ENCODE assay signal across 1 cellular context in the genomic region with DNA sequence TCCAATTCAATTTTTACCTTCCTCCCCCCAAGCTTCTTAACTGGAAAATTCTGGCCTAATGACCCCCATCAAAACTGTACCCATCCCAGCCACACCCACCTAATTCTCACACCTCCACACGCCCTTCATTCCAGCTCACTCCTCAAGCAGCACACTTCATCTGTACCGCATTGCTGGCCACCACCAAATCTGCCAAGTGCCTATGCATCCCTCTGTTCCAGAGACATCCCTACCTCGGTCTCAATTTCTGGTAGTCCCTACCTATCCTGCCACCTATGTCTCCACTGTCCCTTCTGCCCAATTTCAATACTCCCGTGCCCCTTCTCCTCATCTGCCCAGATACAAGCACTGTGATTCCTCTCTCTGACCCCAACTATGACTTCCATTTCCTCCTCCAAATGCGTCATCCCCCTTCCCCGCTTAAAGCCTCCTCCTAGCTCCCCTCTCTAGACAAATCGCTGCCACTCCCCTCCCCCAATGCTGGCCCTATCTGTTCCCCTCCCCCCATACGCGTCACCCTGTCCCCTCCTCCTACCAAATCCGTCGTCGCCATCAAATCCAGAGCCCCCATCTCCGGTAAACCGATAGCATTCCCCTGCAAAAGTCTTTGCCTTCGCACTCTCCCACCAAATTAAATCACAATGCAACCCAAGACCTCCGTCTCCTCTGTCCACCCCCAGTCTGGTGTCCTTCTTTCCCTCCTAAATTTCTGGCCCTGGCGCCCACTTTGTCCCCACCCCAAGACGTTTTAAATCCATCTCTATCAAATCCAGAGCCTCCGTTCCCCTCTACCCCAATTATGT.
A peak's percentile ranks its signal among the peaks of the same experiment; 100 is the strongest.
TF ChIP-seq lines count a peak whose summit lies in the region.

No MANE protein-coding gene starts in this region.

TF ChIP-seq in HEK293, 187 proteins besides CTCF, POLR2A, EP300 and RAD21 (continued from another document and continues in another):
- no peak for TF ChIP-seq ZNF561 (tag by site-specific recombination; IDR thresholded peaks at IDR 0.05; ENCODE audit: borderline replicate concordance)
- no peak for TF ChIP-seq ZNF596 (tag by site-specific recombination; IDR thresholded peaks at IDR 0.05)
- no peak for TF ChIP-seq SCRT2 (tag by site-specific recombination; IDR thresholded peaks at IDR 0.05)
- TF ChIP-seq GLIS2 (tag by site-specific recombination; IDR thresholded peaks at IDR 0.05): peak; percentile 26; the same call in 1 of the 2 replicates
- TF ChIP-seq, protein P1, sequence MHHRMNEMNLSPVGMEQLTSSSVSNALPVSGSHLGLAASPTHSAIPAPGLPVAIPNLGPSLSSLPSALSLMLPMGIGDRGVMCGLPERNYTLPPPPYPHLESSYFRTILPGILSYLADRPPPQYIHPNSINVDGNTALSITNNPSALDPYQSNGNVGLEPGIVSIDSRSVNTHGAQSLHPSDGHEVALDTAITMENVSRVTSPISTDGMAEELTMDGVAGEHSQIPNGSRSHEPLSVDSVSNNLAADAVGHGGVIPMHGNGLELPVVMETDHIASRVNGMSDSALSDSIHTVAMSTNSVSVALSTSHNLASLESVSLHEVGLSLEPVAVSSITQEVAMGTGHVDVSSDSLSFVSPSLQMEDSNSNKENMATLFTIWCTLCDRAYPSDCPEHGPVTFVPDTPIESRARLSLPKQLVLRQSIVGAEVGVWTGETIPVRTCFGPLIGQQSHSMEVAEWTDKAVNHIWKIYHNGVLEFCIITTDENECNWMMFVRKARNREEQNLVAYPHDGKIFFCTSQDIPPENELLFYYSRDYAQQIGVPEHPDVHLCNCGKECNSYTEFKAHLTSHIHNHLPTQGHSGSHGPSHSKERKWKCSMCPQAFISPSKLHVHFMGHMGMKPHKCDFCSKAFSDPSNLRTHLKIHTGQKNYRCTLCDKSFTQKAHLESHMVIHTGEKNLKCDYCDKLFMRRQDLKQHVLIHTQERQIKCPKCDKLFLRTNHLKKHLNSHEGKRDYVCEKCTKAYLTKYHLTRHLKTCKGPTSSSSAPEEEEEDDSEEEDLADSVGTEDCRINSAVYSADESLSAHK (tag by site-specific recombination; IDR thresholded peaks at IDR 0.05): no peak
- TF ChIP-seq ZNF843 (tag by site-specific recombination; IDR thresholded peaks at IDR 0.05): no peak; the same call in 1 of the 2 replicates
- TF ChIP-seq, protein P2, sequence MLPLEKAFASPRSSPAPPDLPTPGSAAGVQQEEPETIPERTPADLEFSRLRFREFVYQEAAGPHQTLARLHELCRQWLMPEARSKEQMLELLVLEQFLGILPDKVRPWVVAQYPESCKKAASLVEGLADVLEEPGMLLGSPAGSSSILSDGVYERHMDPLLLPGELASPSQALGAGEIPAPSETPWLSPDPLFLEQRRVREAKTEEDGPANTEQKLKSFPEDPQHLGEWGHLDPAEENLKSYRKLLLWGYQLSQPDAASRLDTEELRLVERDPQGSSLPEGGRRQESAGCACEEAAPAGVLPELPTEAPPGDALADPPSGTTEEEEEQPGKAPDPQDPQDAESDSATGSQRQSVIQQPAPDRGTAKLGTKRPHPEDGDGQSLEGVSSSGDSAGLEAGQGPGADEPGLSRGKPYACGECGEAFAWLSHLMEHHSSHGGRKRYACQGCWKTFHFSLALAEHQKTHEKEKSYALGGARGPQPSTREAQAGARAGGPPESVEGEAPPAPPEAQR (tag by site-specific recombination; IDR thresholded peaks at IDR 0.05): peak; percentile 61; the same call in 1 of the 2 replicates
- TF ChIP-seq ZBTB17 (tag by site-specific recombination; IDR thresholded peaks at IDR 0.05): peak; percentile 45
- no peak for TF ChIP-seq ZNF426 (tag by site-specific recombination; IDR thresholded peaks at IDR 0.05)
- 0 out of 2 replicates have a peak, but pooled peaks have one; percentile 22 for TF ChIP-seq ZSCAN23 (tag by site-specific recombination; IDR thresholded peaks at IDR 0.05)
- peak; percentile 78 for TF ChIP-seq SP7 (tag by site-specific recombination; IDR thresholded peaks at IDR 0.05)
- no peak for TF ChIP-seq ZNF155 (tag by site-specific recombination; IDR thresholded peaks at IDR 0.05)
- no peak for TF ChIP-seq MYNN (tag by site-specific recombination; IDR thresholded peaks at IDR 0.05; ENCODE audit: borderline replicate concordance)
- peak; percentile 89; the same call in 1 of the 2 replicates for TF ChIP-seq ZNF530 (tag by site-specific recombination; IDR thresholded peaks at IDR 0.05; ENCODE audit: low read depth)
- TF ChIP-seq ZNF132 (tag by site-specific recombination; IDR thresholded peaks at IDR 0.05; ENCODE audit: borderline replicate concordance): no peak
- TF ChIP-seq, protein P3, sequence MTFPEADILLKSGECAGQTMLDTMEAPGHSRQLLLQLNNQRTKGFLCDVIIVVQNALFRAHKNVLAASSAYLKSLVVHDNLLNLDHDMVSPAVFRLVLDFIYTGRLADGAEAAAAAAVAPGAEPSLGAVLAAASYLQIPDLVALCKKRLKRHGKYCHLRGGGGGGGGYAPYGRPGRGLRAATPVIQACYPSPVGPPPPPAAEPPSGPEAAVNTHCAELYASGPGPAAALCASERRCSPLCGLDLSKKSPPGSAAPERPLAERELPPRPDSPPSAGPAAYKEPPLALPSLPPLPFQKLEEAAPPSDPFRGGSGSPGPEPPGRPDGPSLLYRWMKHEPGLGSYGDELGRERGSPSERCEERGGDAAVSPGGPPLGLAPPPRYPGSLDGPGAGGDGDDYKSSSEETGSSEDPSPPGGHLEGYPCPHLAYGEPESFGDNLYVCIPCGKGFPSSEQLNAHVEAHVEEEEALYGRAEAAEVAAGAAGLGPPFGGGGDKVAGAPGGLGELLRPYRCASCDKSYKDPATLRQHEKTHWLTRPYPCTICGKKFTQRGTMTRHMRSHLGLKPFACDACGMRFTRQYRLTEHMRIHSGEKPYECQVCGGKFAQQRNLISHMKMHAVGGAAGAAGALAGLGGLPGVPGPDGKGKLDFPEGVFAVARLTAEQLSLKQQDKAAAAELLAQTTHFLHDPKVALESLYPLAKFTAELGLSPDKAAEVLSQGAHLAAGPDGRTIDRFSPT (tag by site-specific recombination; IDR thresholded peaks at IDR 0.05): peak; percentile 63; the same call in 1 of the 2 replicates
- TF ChIP-seq ZFHX2 (tag by site-specific recombination; conservative IDR thresholded peaks at IDR 0.05): peak; percentile 78
- TF ChIP-seq, protein P4, sequence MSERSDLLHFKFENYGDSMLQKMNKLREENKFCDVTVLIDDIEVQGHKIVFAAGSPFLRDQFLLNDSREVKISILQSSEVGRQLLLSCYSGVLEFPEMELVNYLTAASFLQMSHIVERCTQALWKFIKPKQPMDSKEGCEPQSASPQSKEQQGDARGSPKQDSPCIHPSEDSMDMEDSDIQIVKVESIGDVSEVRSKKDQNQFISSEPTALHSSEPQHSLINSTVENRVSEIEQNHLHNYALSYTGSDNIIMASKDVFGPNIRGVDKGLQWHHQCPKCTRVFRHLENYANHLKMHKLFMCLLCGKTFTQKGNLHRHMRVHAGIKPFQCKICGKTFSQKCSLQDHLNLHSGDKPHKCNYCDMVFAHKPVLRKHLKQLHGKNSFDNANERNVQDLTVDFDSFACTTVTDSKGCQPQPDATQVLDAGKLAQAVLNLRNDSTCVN (tag by site-specific recombination; optimal IDR thresholded peaks at IDR 0.05): peak; percentile 31
- no peak; the same call in 1 of the 2 replicates for TF ChIP-seq RBAK (tag by site-specific recombination; IDR thresholded peaks at IDR 0.05)
- peak; percentile 66 for TF ChIP-seq WT1 (tag by site-specific recombination; IDR thresholded peaks at IDR 0.05)
- TF ChIP-seq ZNF214 (tag by site-specific recombination; IDR thresholded peaks at IDR 0.05; ENCODE audit: borderline replicate concordance): no peak
- TF ChIP-seq ZNF169 (tag by site-specific recombination; IDR thresholded peaks at IDR 0.05): no peak
- TF ChIP-seq, protein P5, sequence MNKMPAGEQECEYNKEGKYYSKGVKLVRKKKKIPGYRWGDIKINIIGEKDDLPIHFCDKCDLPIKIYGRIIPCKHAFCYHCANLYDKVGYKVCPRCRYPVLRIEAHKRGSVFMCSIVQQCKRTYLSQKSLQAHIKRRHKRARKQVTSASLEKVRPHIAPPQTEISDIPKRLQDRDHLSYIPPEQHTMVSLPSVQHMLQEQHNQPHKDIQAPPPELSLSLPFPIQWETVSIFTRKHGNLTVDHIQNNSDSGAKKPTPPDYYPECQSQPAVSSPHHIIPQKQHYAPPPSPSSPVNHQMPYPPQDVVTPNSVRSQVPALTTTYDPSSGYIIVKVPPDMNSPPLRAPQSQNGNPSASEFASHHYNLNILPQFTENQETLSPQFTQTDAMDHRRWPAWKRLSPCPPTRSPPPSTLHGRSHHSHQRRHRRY (tag by site-specific recombination; IDR thresholded peaks at IDR 0.05): 0 out of 2 replicates have a peak, but pooled peaks have one; percentile 18
- no peak for TF ChIP-seq ZNF37A (tag by site-specific recombination; IDR thresholded peaks at IDR 0.05)
- TF ChIP-seq, protein P6, sequence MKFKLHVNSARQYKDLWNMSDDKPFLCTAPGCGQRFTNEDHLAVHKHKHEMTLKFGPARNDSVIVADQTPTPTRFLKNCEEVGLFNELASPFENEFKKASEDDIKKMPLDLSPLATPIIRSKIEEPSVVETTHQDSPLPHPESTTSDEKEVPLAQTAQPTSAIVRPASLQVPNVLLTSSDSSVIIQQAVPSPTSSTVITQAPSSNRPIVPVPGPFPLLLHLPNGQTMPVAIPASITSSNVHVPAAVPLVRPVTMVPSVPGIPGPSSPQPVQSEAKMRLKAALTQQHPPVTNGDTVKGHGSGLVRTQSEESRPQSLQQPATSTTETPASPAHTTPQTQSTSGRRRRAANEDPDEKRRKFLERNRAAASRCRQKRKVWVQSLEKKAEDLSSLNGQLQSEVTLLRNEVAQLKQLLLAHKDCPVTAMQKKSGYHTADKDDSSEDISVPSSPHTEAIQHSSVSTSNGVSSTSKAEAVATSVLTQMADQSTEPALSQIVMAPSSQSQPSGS (tag by site-specific recombination; IDR thresholded peaks at IDR 0.05; ENCODE audit: low read depth): peak; percentile 43; the same call in 1 of the 2 replicates
- 0 out of 2 replicates have a peak, but pooled peaks have one; percentile 11 for TF ChIP-seq BCL11A (tag by site-specific recombination; IDR thresholded peaks at IDR 0.05; ENCODE audit: low read depth)
- TF ChIP-seq ZNF311 (tag by site-specific recombination; IDR thresholded peaks at IDR 0.05; ENCODE audit: borderline replicate concordance): no peak
- no peak for TF ChIP-seq ZNF521 (tag by site-specific recombination; IDR thresholded peaks at IDR 0.05)
- TF ChIP-seq, protein P7, sequence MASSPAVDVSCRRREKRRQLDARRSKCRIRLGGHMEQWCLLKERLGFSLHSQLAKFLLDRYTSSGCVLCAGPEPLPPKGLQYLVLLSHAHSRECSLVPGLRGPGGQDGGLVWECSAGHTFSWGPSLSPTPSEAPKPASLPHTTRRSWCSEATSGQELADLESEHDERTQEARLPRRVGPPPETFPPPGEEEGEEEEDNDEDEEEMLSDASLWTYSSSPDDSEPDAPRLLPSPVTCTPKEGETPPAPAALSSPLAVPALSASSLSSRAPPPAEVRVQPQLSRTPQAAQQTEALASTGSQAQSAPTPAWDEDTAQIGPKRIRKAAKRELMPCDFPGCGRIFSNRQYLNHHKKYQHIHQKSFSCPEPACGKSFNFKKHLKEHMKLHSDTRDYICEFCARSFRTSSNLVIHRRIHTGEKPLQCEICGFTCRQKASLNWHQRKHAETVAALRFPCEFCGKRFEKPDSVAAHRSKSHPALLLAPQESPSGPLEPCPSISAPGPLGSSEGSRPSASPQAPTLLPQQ (tag by site-specific recombination; IDR thresholded peaks at IDR 0.05): peak; percentile 51
- TF ChIP-seq ZNF211 (tag by site-specific recombination; IDR thresholded peaks at IDR 0.05; ENCODE audit: low read depth): no peak
- no peak for TF ChIP-seq ZNF112 (tag by site-specific recombination; IDR thresholded peaks at IDR 0.05)
- TF ChIP-seq BCL11B (tag by site-specific recombination; IDR thresholded peaks at IDR 0.05; ENCODE audit: low read depth): 0 out of 2 replicates have a peak, but pooled peaks have one; percentile 37
- peak; percentile 37; the same call in 1 of the 2 replicates for TF ChIP-seq ZBTB20 (tag by site-specific recombination; IDR thresholded peaks at IDR 0.05)
- peak; percentile 83 for TF ChIP-seq ZNF600 (tag by site-specific recombination; IDR thresholded peaks at IDR 0.05)
- TF ChIP-seq ZNF560 (tag by site-specific recombination; IDR thresholded peaks at IDR 0.05; ENCODE audit: borderline replicate concordance): no peak
- TF ChIP-seq TRIM28 (IDR thresholded peaks at IDR 0.05; ENCODE audit: borderline replicate concordance, low read length): no peak
- no peak for TF ChIP-seq ZSCAN30 (tag by site-specific recombination; IDR thresholded peaks at IDR 0.05)
- TF ChIP-seq, protein P8, sequence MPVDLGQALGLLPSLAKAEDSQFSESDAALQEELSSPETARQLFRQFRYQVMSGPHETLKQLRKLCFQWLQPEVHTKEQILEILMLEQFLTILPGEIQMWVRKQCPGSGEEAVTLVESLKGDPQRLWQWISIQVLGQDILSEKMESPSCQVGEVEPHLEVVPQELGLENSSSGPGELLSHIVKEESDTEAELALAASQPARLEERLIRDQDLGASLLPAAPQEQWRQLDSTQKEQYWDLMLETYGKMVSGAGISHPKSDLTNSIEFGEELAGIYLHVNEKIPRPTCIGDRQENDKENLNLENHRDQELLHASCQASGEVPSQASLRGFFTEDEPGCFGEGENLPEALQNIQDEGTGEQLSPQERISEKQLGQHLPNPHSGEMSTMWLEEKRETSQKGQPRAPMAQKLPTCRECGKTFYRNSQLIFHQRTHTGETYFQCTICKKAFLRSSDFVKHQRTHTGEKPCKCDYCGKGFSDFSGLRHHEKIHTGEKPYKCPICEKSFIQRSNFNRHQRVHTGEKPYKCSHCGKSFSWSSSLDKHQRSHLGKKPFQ (tag by site-specific recombination; IDR thresholded peaks at IDR 0.05): no peak
- no peak for TF ChIP-seq ZNF555 (tag by site-specific recombination; conservative IDR thresholded peaks at IDR 0.05)
- TF ChIP-seq MZF1 (tag by site-specific recombination; IDR thresholded peaks at IDR 0.05; ENCODE audit: borderline replicate concordance): peak; percentile 83; the same call in 1 of the 2 replicates
- peak; percentile 63; the same call in 1 of the 2 replicates for TF ChIP-seq EGR2 (tag by site-specific recombination; IDR thresholded peaks at IDR 0.05; ENCODE audit: low read depth)
- TF ChIP-seq, protein P9, sequence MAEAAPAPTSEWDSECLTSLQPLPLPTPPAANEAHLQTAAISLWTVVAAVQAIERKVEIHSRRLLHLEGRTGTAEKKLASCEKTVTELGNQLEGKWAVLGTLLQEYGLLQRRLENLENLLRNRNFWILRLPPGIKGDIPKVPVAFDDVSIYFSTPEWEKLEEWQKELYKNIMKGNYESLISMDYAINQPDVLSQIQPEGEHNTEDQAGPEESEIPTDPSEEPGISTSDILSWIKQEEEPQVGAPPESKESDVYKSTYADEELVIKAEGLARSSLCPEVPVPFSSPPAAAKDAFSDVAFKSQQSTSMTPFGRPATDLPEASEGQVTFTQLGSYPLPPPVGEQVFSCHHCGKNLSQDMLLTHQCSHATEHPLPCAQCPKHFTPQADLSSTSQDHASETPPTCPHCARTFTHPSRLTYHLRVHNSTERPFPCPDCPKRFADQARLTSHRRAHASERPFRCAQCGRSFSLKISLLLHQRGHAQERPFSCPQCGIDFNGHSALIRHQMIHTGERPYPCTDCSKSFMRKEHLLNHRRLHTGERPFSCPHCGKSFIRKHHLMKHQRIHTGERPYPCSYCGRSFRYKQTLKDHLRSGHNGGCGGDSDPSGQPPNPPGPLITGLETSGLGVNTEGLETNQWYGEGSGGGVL (tag by site-specific recombination; IDR thresholded peaks at IDR 0.05): peak; percentile 95
- no peak for TF ChIP-seq ZNF157 (tag by site-specific recombination; IDR thresholded peaks at IDR 0.05)
- 0 out of 2 replicates have a peak, but pooled peaks have one; percentile 41 for TF ChIP-seq ZFP69B (tag by site-specific recombination; IDR thresholded peaks at IDR 0.05)
- peak; percentile 75 for TF ChIP-seq SP2 (tag by site-specific recombination; IDR thresholded peaks at IDR 0.05)
- no peak for TF ChIP-seq ZNF416 (tag by site-specific recombination; IDR thresholded peaks at IDR 0.05)
- peak; percentile 56 for TF ChIP-seq ZNF366 (tag by site-specific recombination; conservative IDR thresholded peaks at IDR 0.05)
- peak; percentile 79; the same call in 1 of the 2 replicates for TF ChIP-seq ZXDB (tag by site-specific recombination; IDR thresholded peaks at IDR 0.05)
